ENCODE assay signal across 22 cellular contexts in genomic region chr11:120937501-120937900, GRCh38.
"Had no signal": no experiment of that assay in that cellular context is flagged by ENCODE, and none has a peak within 500 bp of the region (broad histone marks: within the 10 kb centered on the region; RNA-seq: fewer than 3 reads in every experiment).

No MANE protein-coding gene starts in this region.

- FAIRE-seq: endometrium, islet of Langerhans, keratinocyte had no signal

- DNase-seq: colonic mucosa; cortex of kidney; effector CD8-positive, alpha-beta T cell; effector memory CD8-positive, alpha-beta T cell; endodermal cell; foreskin fibroblast; foreskin melanocyte; gastrocnemius medialis; glutamatergic neuron; head of caudate nucleus; heart right ventricle; hippocampal formation; left cardiac atrium; left lung; lower lobe of right lung; mesenchymal stem cell; mucosa of descending colon; naive B cell had no signal

- H3K9me3 ChIP-seq: colonic mucosa, esophagus muscularis mucosa, gastrocnemius medialis, heart right ventricle, left lung, lower lobe of right lung, mucosa of descending colon had no signal

- H3K4me1 ChIP-seq: colonic mucosa, esophagus muscularis mucosa, gastrocnemius medialis, heart right ventricle, left lung, lower lobe of right lung had no signal

- H3K27me3 ChIP-seq: colonic mucosa had no signal

- ATAC-seq: effector memory CD8-positive, alpha-beta T cell; gastrocnemius medialis; left lung; lower lobe of right lung; mucosa of descending colon had no signal

- H3K4me3 ChIP-seq: colonic mucosa, esophagus muscularis mucosa, gastrocnemius medialis, heart right ventricle, left lung, lower lobe of right lung, mucosa of descending colon had no signal

- H3K27ac ChIP-seq: colonic mucosa, esophagus muscularis mucosa, gastrocnemius medialis, heart right ventricle, left lung, lower lobe of right lung had no signal

- H3K36me3 ChIP-seq: colonic mucosa, esophagus muscularis mucosa, gastrocnemius medialis, heart right ventricle, left lung, lower lobe of right lung had no signal
